14 cellular contexts compared by ENCODE assay signal in the genomic region with DNA sequence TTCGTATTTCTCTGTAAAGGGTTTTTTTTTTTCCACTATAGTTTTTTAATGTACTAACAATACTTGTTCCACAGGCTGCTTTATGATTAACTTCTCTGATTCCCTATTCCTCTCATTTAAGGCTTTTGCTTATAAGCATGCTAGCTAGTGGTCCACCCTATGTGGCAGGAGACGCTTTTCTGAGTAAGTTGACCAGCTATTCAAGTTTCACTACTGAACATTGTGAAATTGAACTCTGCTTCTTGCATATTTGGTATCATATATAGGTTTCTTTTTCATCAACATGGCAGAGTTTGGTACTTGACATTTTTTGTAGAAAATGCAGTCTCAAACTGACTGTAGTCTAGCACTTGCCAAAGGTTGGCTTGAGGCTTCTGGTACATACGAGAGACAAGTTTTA.
A peak's percentile ranks its signal among the peaks of the same experiment; 100 is the strongest.
DNase-seq lines count a peak whose midpoint lies in the region; ATAC-seq and TF ChIP-seq lines count a peak whose summit lies in the region.
"Had no signal": no experiment of that assay in that cellular context is flagged by ENCODE, and none has a peak within 500 bp of the region (broad histone marks: within the 10 kb centered on the region; RNA-seq: fewer than 3 reads in every experiment).

No MANE protein-coding gene starts in this region.

- TF ChIP-seq CTCF in GM06990 (IDR thresholded peaks at IDR 0.05; ENCODE audit: insufficient read depth, low read length, poor library complexity, severe bottlenecking): no peak

- no peaks in the 10 kb centered on the region for H3K36me3 ChIP-seq in GM06990 (ENCODE audit: control insufficient read depth, insufficient read depth, low read length)
- H3K36me3 ChIP-seq: breast epithelium, lower lobe of right lung had no signal

- DNase-seq in GM06990 (ENCODE audit: extremely low read depth, insufficient read length) (peak; percentile 20), NAMALWA (ENCODE audit: low spot score) (no peak), NCI-H2171 (lab: John Stamatoyannopoulos, UW) (no peak), NCI-H1092 treated with DMSO at 0.1 percent for 48 hours (lab: John Stamatoyannopoulos, UW) (no peak), kidney glomerular epithelial cell (lab: John Stamatoyannopoulos, UW) (no peak)
- DNase-seq: activated CD4-positive, alpha-beta T cell treated with anti-CD3 and anti-CD28 coated beads, Interleukin-2, amount 50 U/mL, for 1 hour; activated effector memory CD4-positive, alpha-beta T cell treated with anti-CD3 and anti-CD28 coated beads, Interleukin-2, amount 50 U/mL, for 16 hours; lower lobe of right lung; NCI-H2081; tibial artery had no signal

- H3K4me3 ChIP-seq in GM06990 (replicated peaks; ENCODE audit: low read depth, low read length): no peak overlapping the region
- H3K4me3 ChIP-seq: breast epithelium, lower lobe of right lung, tibial artery had no signal

- no peaks in the 10 kb centered on the region for H3K27me3 ChIP-seq in GM06990 (replicated peaks; ENCODE audit: control insufficient read depth, insufficient read depth, low read length)
- H3K27me3 ChIP-seq: breast epithelium, tibial artery had no signal

- peak; percentile 92 for ATAC-seq in GM19395 (IDR thresholded peaks at IDR 0.05; ENCODE audit: unreplicated experiment)
- ATAC-seq in HG02759 (IDR thresholded peaks at IDR 0.05; ENCODE audit: unreplicated experiment): peak; percentile 62
- ATAC-seq in HG03432 (IDR thresholded peaks at IDR 0.05; ENCODE audit: unreplicated experiment): peak; percentile 82
